ENCODE assay signal across 13 cellular contexts in genomic region chr16:57141822-57142631, GRCh38. TPM values are rescaled to one million over a fixed set of nuclear protein-coding genes. Genes with fewer than 3 reads are reported as not detected.
A peak's percentile ranks its signal among the peaks of the same experiment; 100 is the strongest.
DNase-seq lines count a peak whose midpoint lies in the region; ATAC-seq, FAIRE-seq and TF ChIP-seq lines count a peak whose summit lies in the region.
"Had no signal": no experiment of that assay in that cellular context is flagged by ENCODE, and none has a peak within 500 bp of the region (broad histone marks: within the 10 kb centered on the region; RNA-seq: fewer than 3 reads in every experiment).

No MANE protein-coding gene starts in this region.

- peaks cover 23% of the 10 kb centered on the region; the same call in 1 of the 2 replicates for H3K79me2 ChIP-seq in Loucy (ENCODE audit: insufficient read depth, low read length)
- no peaks in the 10 kb centered on the region for H3K79me2 ChIP-seq in K562 (ENCODE audit: control insufficient read depth, insufficient read depth, low read length)
- H3K79me2 ChIP-seq in PC-9 (ENCODE audit: low read depth): no peaks in the 10 kb centered on the region

- intact Hi-C loops in K562 (cut with micrococcal nuclease): no loop called here
- intact Hi-C loops in PC-9 (cut with micrococcal nuclease; ENCODE audit: unreplicated experiment): no loop called here

- H3K27ac ChIP-seq in K562 (ENCODE audit: extremely low read depth, low read depth, low read length) (no peak overlapping the region), PC-9 (no peak overlapping the region)
- H3K27ac ChIP-seq: 22Rv1, KMS-11 had no signal

- H3K9me1 ChIP-seq in K562 (ENCODE audit: control insufficient read depth, insufficient read depth, low read length): no peaks in the 10 kb centered on the region

- peaks cover 33 to 48% of the 10 kb centered on the region in 2 donors for H3K4me1 Mint-ChIP-seq in stimulated activated naive B cell treated with anti-CD40 and anti-IgM and Interleukin-4, amounts not matched to agents 10 μg/mL and 1 μg/mL and 100 μg/mL, for 72 hours

- WGBS in K562 (ENCODE audit: insufficient coverage, low coverage, missing lambda C conversion rate): 61% methylated on average over 14 of the region's 16 CpGs

- CTCF ChIA-PET in K562 (lab: Yijun Ruan, JAX; ENCODE audit: low intra/inter-chr PET ratio): no interaction called here
- CTCF ChIA-PET in PC-9 (lab: Charles Lee): no interaction called here

- H3K9me2 ChIP-seq in Loucy (replicated peaks; ENCODE audit: low read depth, low read length): no peaks in the 10 kb centered on the region
- no peaks in the 10 kb centered on the region for H3K9me2 ChIP-seq in PC-9 (ENCODE audit: insufficient read depth)

- no peaks in the 10 kb centered on the region for H3K27me3 ChIP-seq in Loucy (ENCODE audit: insufficient read depth, low read length, poor library complexity, severe bottlenecking)
- no peaks in the 10 kb centered on the region for H3K27me3 ChIP-seq in K562 (ENCODE audit: control insufficient read depth in 2 of 2, insufficient read depth in 2 of 2, low read length in 2 of 2)
- no peaks in the 10 kb centered on the region for H3K27me3 ChIP-seq in PC-9 (ENCODE audit: insufficient read depth, low read depth)

- TF ChIP-seq CTCF in Loucy (conservative IDR thresholded peaks at IDR 0.05; ENCODE audit: low read length) (no peak), K562 (IDR thresholded peaks at IDR 0.05 in 2 of 3, conservative IDR thresholded peaks at IDR 0.05 in 1 of 3; ENCODE audit: insufficient read depth in 2 of 3, low read depth in 1 of 3, low read length in 3 of 3) (no peak), PC-9 (conservative IDR thresholded peaks at IDR 0.05) (no peak)

- H3K4me1 ChIP-seq in Loucy (ENCODE audit: insufficient read depth, low read length, poor library complexity, severe bottlenecking) (peaks cover 67% of the 10 kb centered on the region), K562 (replicated peaks in 1 of 2; ENCODE audit: control insufficient read depth in 2 of 2, insufficient read depth in 2 of 2, low read length in 2 of 2) (peaks cover 25 to 39% of the 10 kb centered on the region in 2 experiments), PC-9 (replicated peaks; ENCODE audit: insufficient read depth) (0 out of 2 replicates have a peak, but pooled peaks cover 4% of the 10 kb centered on the region)

- DNase-seq in DMS 273 (lab: John Stamatoyannopoulos, UW; ENCODE audit: unreplicated experiment): peak; percentile 32
- no peak for DNase-seq in DMS 273 treated with DMSO at 0.1 percent for 48 hours (lab: John Stamatoyannopoulos, UW)
- DNase-seq in K562 (ENCODE audit: extremely low read depth in 1 of 4, low spot score in 3 of 4): no peak
- DNase-seq in stimulated activated naive B cell treated with anti-CD40 and anti-IgM and Interleukin-4, amounts not matched to agents 10 μg/mL and 1 μg/mL and 100 μg/mL, for 72 hours: no peak
- no peak for DNase-seq in hepatic stellate cell (ENCODE audit: low spot score)
- no peak for DNase-seq in DMS53 treated with DMSO at 0.1 percent for 48 hours (lab: John Stamatoyannopoulos, UW; ENCODE audit: unreplicated experiment)
- no peak for DNase-seq in PC-9
- DNase-seq: effector CD8-positive, alpha-beta T cell; OCI-M1 had no signal

- H3K27ac Mint-ChIP-seq in stimulated activated naive B cell treated with anti-CD40 and anti-IgM and Interleukin-4, amounts not matched to agents 10 μg/mL and 1 μg/mL and 100 μg/mL, for 72 hours: peak overlapping the region; percentile 76

- H3K36me3 Mint-ChIP-seq in stimulated activated naive B cell treated with anti-CD40 and anti-IgM and Interleukin-4, amounts not matched to agents 10 μg/mL and 1 μg/mL and 100 μg/mL, for 72 hours: peaks cover 24 to 27% of the 10 kb centered on the region in 2 donors

- FAIRE-seq in K562 (lab: Jason Lieb, UNC): no peak
- FAIRE-seq: islet of Langerhans had no signal

- H3K27me3 Mint-ChIP-seq in stimulated activated naive B cell treated with anti-CD40 and anti-IgM and Interleukin-4, amounts not matched to agents 10 μg/mL and 1 μg/mL and 100 μg/mL, for 72 hours: no peaks in the 10 kb centered on the region

- H3K4me3 ChIP-seq in Loucy (ENCODE audit: low read length, poor library complexity, severe bottlenecking): peak overlapping the region; percentile 48
- no peak overlapping the region for H3K4me3 ChIP-seq in K562
- no peak overlapping the region for H3K4me3 ChIP-seq in PC-9

- no peak for TF ChIP-seq POLR2A in K562 (conservative IDR thresholded peaks at IDR 0.05)

- H3K4me3 Mint-ChIP-seq in stimulated activated naive B cell treated with anti-CD40 and anti-IgM and Interleukin-4, amounts not matched to agents 10 μg/mL and 1 μg/mL and 100 μg/mL, for 72 hours: peak overlapping the region; percentile 1 to 40

- no peaks in the 10 kb centered on the region for H4K20me1 ChIP-seq in Loucy (ENCODE audit: insufficient read depth, low read length, poor library complexity, severe bottlenecking)
- H4K20me1 ChIP-seq in K562 (replicated peaks; ENCODE audit: control insufficient read depth, insufficient read depth, low read length): 0 out of 2 replicates have a peak, but pooled peaks cover 2% of the 10 kb centered on the region
- no peaks in the 10 kb centered on the region for H4K20me1 ChIP-seq in PC-9 (ENCODE audit: insufficient read depth)

- H3K9me3 Mint-ChIP-seq in stimulated activated naive B cell treated with anti-CD40 and anti-IgM and Interleukin-4, amounts not matched to agents 10 μg/mL and 1 μg/mL and 100 μg/mL, for 72 hours: no peaks in the 10 kb centered on the region

- H3F3A ChIP-seq in Loucy (ENCODE audit: low read depth): peaks cover 9% of the 10 kb centered on the region
- no peaks in the 10 kb centered on the region for H3F3A ChIP-seq in PC-9 (ENCODE audit: insufficient read depth, low read depth)

- H2AFZ ChIP-seq in Loucy (ENCODE audit: low read length) (no peak overlapping the region), K562 (ENCODE audit: low read depth, low read length) (0 out of 2 replicates have a peak overlapping the region, but pooled peaks have one; percentile 21), PC-9 (no peak overlapping the region)

- POLR2A ChIA-PET in K562 (lab: Yijun Ruan, JAX) (interaction anchor here (1.0 to 5.7 kb wide), 3 partner anchors 9 to 120 kb away, joined by 3 to 27 read pairs (median 4); no protein-coding TSS in a partner anchor), PC-9 (lab: Charles Lee; ENCODE audit: unreplicated experiment) (no interaction called here)

- TF ChIP-seq EP300 in K562 (IDR thresholded peaks at IDR 0.05; ENCODE audit: low read length): no peak

- H3K4me2 ChIP-seq in Loucy (ENCODE audit: low read depth, low read length, poor library complexity, severe bottlenecking) (peak overlapping the region; percentile 78), K562 (ENCODE audit: insufficient read depth, low read length) (no peak overlapping the region), PC-9 (no peak overlapping the region)
- H3K4me2 ChIP-seq: KMS-11 had no signal

- in situ Hi-C loops in K562 (cut with MboI): no loop called here

- TF ChIP-seq RAD21 in K562 (CRISPR knock-in tag; conservative IDR thresholded peaks at IDR 0.05 in 1 of 2, IDR thresholded peaks at IDR 0.05 in 1 of 2): no peak

- BruUV-seq in K562 (replicated peaks; lab: Mats Ljungman, UMichigan) (no TSS peak), PC-9 (replicated peaks; lab: Mats Ljungman, UMichigan) (no TSS peak)

- no peak for ATAC-seq in K562
- peak; percentile 80 to 82 for ATAC-seq in stimulated activated naive B cell treated with anti-CD40 and anti-IgM and Interleukin-4, amounts not matched to agents 10 μg/mL and 1 μg/mL and 100 μg/mL, for 72 hours (replicated peaks)

- H3K9me3 ChIP-seq in Loucy (ENCODE audit: insufficient read depth, low read depth, low read length) (no peaks in the 10 kb centered on the region), K562 (replicated peaks; ENCODE audit: control insufficient read depth, insufficient read depth, low read depth, low read length) (no peaks in the 10 kb centered on the region), PC-9 (ENCODE audit: insufficient read depth, low read depth) (no peaks in the 10 kb centered on the region)

- H3K36me3 ChIP-seq in Loucy (ENCODE audit: insufficient read depth, low read length): peaks cover 6% of the 10 kb centered on the region; the same call in 1 of the 2 replicates
- H3K36me3 ChIP-seq in K562 (ENCODE audit: control insufficient read depth, insufficient read depth, low read length): no peaks in the 10 kb centered on the region
- no peaks in the 10 kb centered on the region for H3K36me3 ChIP-seq in PC-9 (ENCODE audit: low read depth)

- H3K9ac ChIP-seq in Loucy (ENCODE audit: low read depth, low read length, poor library complexity, severe bottlenecking) (peak overlapping the region; percentile 75), K562 (ENCODE audit: insufficient read depth in 1 of 2, low read depth in 2 of 2, low read length in 2 of 2) (peak overlapping the region in 1 of 2 experiments; percentile 10; a peak in 1 of 4 replicates)
- H3K9ac ChIP-seq: KMS-11 had no signal

RNA-seq across cellular contexts. Expression of gene PSME3IP1, which starts 43.8 kb away (rescaled TPM):
- 53.9 and 134 TPM in 2 replicates for total RNA-seq in K562 (2011; cell fraction: chromatin; rRNA removed; ENCODE audit: low replicate concordance)
- 46.7 and 60.7 TPM in 2 replicates for total RNA-seq in K562 (2011; cell fraction: nucleolus; rRNA removed)
- total RNA-seq in K562 (2011; cell fraction: nucleoplasm; rRNA removed): 71.6 and 104 TPM in 2 replicates
- total RNA-seq in K562 (2014; rRNA removed) (76.9 and 85.5 TPM in 2 replicates), K562 (2014; rRNA removed; fragmentation: Illumina TruSeq; extraction: Trizol) (143 and 167 TPM in 2 replicates), K562 (2015; rRNA removed; fragmentation: Illumina TruSeq; extraction: Trizol) (147 and 158 TPM in 2 replicates), K562 (2021) (104 and 106 TPM in 2 replicates), PC-9 (2021) (92.4 and 121 TPM in 2 replicates)
- polyA plus RNA-seq in K562 (2011; rRNA removed) (115 and 144 TPM in 2 replicates), K562 (2014; fragmentation: Illumina TruSeq; extraction: Trizol) (155 and 187 TPM in 2 replicates), K562 (2014; fragmentation: Nextera tagmentation; extraction: Ambion mirVana) (100 to 1,000 TPM in 1 of 2 experiments, 10 to 100 TPM in 1; 63.8 to 142 TPM), K562 (2014; rRNA removed) (146 and 152 TPM in 2 replicates)
- polyA plus RNA-seq in K562 (2011; cell fraction: cytosol; rRNA removed): 132 and 144 TPM in 2 replicates
- polyA plus RNA-seq in K562 (2011; cell fraction: nucleus; rRNA removed): 251 and 259 TPM in 2 replicates
- polyA plus RNA-seq in K562 (2012): 88.6 and 121 TPM in 2 replicates
- 78.0 and 80.4 TPM in 2 replicates for polyA minus RNA-seq in K562 (2011; rRNA and poly(A)+ RNA removed)
- polyA minus RNA-seq in K562 (2011; cell fraction: cytosol; rRNA and poly(A)+ RNA removed): 45.1 and 48.8 TPM in 2 replicates
- 40.8 and 66.0 TPM in 2 replicates for polyA minus RNA-seq in K562 (2011; cell fraction: nucleus; rRNA and poly(A)+ RNA removed)

RNA-seq across cellular contexts. Expression of gene RSPRY1, which starts 44.1 kb away (rescaled TPM):
- 60.1 and 86.3 TPM in 2 replicates for total RNA-seq in K562 (2011; cell fraction: chromatin; rRNA removed; ENCODE audit: low replicate concordance)
- 29.9 and 41.0 TPM in 2 replicates for total RNA-seq in K562 (2011; cell fraction: nucleolus; rRNA removed)
- 44.0 and 48.0 TPM in 2 replicates for total RNA-seq in K562 (2011; cell fraction: nucleoplasm; rRNA removed)
- total RNA-seq in K562 (2014; rRNA removed) (14.5 and 20.0 TPM in 2 replicates), K562 (2014; rRNA removed; fragmentation: Illumina TruSeq; extraction: Trizol) (25.5 and 26.3 TPM in 2 replicates), K562 (2015; rRNA removed; fragmentation: Illumina TruSeq; extraction: Trizol) (25.2 and 27.8 TPM in 2 replicates), K562 (2021) (20.8 and 22.7 TPM in 2 replicates), PC-9 (2021) (26.2 and 26.3 TPM in 2 replicates)
- polyA plus RNA-seq in K562 (2011; rRNA removed) (25.4 and 28.0 TPM in 2 replicates), K562 (2014; fragmentation: Illumina TruSeq; extraction: Trizol) (17.6 and 23.1 TPM in 2 replicates), K562 (2014; fragmentation: Nextera tagmentation; extraction: Ambion mirVana) (10 to 100 TPM; 10.2 to 13.4 TPM), K562 (2014; rRNA removed) (15.0 and 17.5 TPM in 2 replicates)
- polyA plus RNA-seq in K562 (2011; cell fraction: cytosol; rRNA removed): 10.7 and 15.7 TPM in 2 replicates
- 21.4 and 28.5 TPM in 2 replicates for polyA plus RNA-seq in K562 (2011; cell fraction: nucleus; rRNA removed)
- 11.1 and 11.4 TPM in 2 replicates for polyA plus RNA-seq in K562 (2012)
- polyA minus RNA-seq in K562 (2011; rRNA and poly(A)+ RNA removed): 61.4 and 62.4 TPM in 2 replicates
- 31.9 and 34.4 TPM in 2 replicates for polyA minus RNA-seq in K562 (2011; cell fraction: cytosol; rRNA and poly(A)+ RNA removed)
- polyA minus RNA-seq in K562 (2011; cell fraction: nucleus; rRNA and poly(A)+ RNA removed): 26.1 and 51.2 TPM in 2 replicates

RNA-seq across cellular contexts. Expression of gene CPNE2, which starts 49.6 kb away (rescaled TPM):
- total RNA-seq in K562 (2011; cell fraction: chromatin; rRNA removed; ENCODE audit: low replicate concordance): 13.7 and 32.7 TPM in 2 replicates
- 12.5 and 13.5 TPM in 2 replicates for total RNA-seq in K562 (2011; cell fraction: nucleolus; rRNA removed)
- total RNA-seq in K562 (2011; cell fraction: nucleoplasm; rRNA removed): 13.3 and 19.4 TPM in 2 replicates
- 7.0 and 7.3 TPM in 2 replicates for total RNA-seq in K562 (2014; rRNA removed)
- total RNA-seq in K562 (2014; rRNA removed; fragmentation: Illumina TruSeq; extraction: Trizol): 4.2 and 5.0 TPM in 2 replicates
- total RNA-seq in K562 (2015; rRNA removed; fragmentation: Illumina TruSeq; extraction: Trizol): 7.7 and 8.6 TPM in 2 replicates
- total RNA-seq in K562 (2021): 9.5 and 10.6 TPM in 2 replicates
- polyA plus RNA-seq in K562 (2011; rRNA removed): 13.9 and 26.9 TPM in 2 replicates
- polyA plus RNA-seq in K562 (2011; cell fraction: cytosol; rRNA removed): 28.1 and 34.9 TPM in 2 replicates
- 14.0 and 18.6 TPM in 2 replicates for polyA plus RNA-seq in K562 (2011; cell fraction: nucleus; rRNA removed)
- 14.1 and 33.3 TPM in 2 replicates for polyA plus RNA-seq in K562 (2012)
- polyA plus RNA-seq in K562 (2014; fragmentation: Illumina TruSeq; extraction: Trizol): 11.8 and 14.1 TPM in 2 replicates
- 1 to 10 TPM; 3.0 to 3.8 TPM for polyA plus RNA-seq in K562 (2014; fragmentation: Nextera tagmentation; extraction: Ambion mirVana)
- 11.7 and 14.0 TPM in 2 replicates for polyA plus RNA-seq in K562 (2014; rRNA removed)
- 8.9 and 12.3 TPM in 2 replicates for polyA minus RNA-seq in K562 (2011; rRNA and poly(A)+ RNA removed)
- polyA minus RNA-seq in K562 (2011; cell fraction: cytosol; rRNA and poly(A)+ RNA removed): 7.7 and 8.6 TPM in 2 replicates
- polyA minus RNA-seq in K562 (2011; cell fraction: nucleus; rRNA and poly(A)+ RNA removed): 6.6 and 9.8 TPM in 2 replicates
- 34.7 and 35.2 TPM in 2 replicates for total RNA-seq in PC-9 (2021)
